Comparison of ENCODE assay signal across 12 cellular contexts in genomic region chr5:134000696-134001453, GRCh38. TPM values are rescaled to one million over a fixed set of nuclear protein-coding genes. Genes with fewer than 3 reads are reported as not detected.
A peak's percentile ranks its signal among the peaks of the same experiment; 100 is the strongest.
DNase-seq lines count a peak whose midpoint lies in the region; ATAC-seq and TF ChIP-seq lines count a peak whose summit lies in the region.
"Had no signal": no experiment of that assay in that cellular context is flagged by ENCODE, and none has a peak within 500 bp of the region (broad histone marks: within the 10 kb centered on the region; RNA-seq: fewer than 3 reads in every experiment).

No MANE protein-coding gene starts in this region.

- TF ChIP-seq POLR2A in heart left ventricle (IDR thresholded peaks at IDR 0.05) = no peak

- H3K9ac ChIP-seq in stomach smooth muscle (ENCODE audit: low read length in 2 of 2) = no peak overlapping the region
- H3K9ac ChIP-seq: KMS-11 had no signal

- H3K27ac ChIP-seq in heart left ventricle = peak overlapping the region in 11 of 12 donors; percentile 39 to 100 (median 66)
- peak overlapping the region; percentile 55; the same call in 1 of the 2 replicates for H3K27ac ChIP-seq in Panc1 (ENCODE audit: low read length)
- peak overlapping the region; percentile 26 for H3K27ac ChIP-seq in right cardiac atrium (ENCODE audit: low read length)
- peak overlapping the region; percentile 31 for H3K27ac ChIP-seq in stomach smooth muscle (ENCODE audit: low read length)
- H3K27ac ChIP-seq: KMS-11, neutrophil, upper lobe of right lung had no signal

- H3K9me3 ChIP-seq in heart left ventricle (no peaks in the 10 kb centered on the region), Panc1 (ENCODE audit: control insufficient read depth, insufficient read depth, low read depth, low read length) (no peaks in the 10 kb centered on the region), right cardiac atrium (ENCODE audit: control insufficient read depth, low read length) (no peaks in the 10 kb centered on the region), stomach smooth muscle (ENCODE audit: control insufficient read depth in 2 of 2, low read length in 2 of 2) (no peaks in the 10 kb centered on the region)
- H3K9me3 ChIP-seq: neutrophil, upper lobe of right lung had no signal

- intact Hi-C loops in heart left ventricle (cut with DNase I) (loop anchor here in 1 of 10 donors (5.0 kb wide), 1 partner anchor 34 kb away; the partner anchor contains the start of gene C5orf15), left cardiac atrium (cut with DNase I) (no loop called here), Panc1 (cut with micrococcal nuclease; ENCODE audit: unreplicated experiment) (no loop called here), right cardiac atrium (cut with DNase I) (no loop called here)

- no TSS peak for BruUV-seq in Panc1 (replicated peaks; lab: Mats Ljungman, UMichigan)

- H3K4me1 ChIP-seq in heart left ventricle = peaks cover 8 to 83% (median 67%) of the 10 kb centered on the region in 12 donors
- H3K4me1 ChIP-seq in Panc1 (ENCODE audit: control insufficient read depth, insufficient read depth, low read length) = peaks cover 72% of the 10 kb centered on the region
- peaks cover 36% of the 10 kb centered on the region for H3K4me1 ChIP-seq in right cardiac atrium (ENCODE audit: control insufficient read depth, insufficient read depth, low read length)
- peaks cover 55% of the 10 kb centered on the region for H3K4me1 ChIP-seq in stomach smooth muscle (ENCODE audit: control insufficient read depth, insufficient read depth, low read length)

- in situ Hi-C loops in Panc1 (cut with HindIII; ENCODE audit: low pct_unique_long_range_greater_than_20kb, low sequenced_read_pairs) = no loop called here

- H3K4me3 ChIP-seq in heart left ventricle = no peak overlapping the region
- no peak overlapping the region for H3K4me3 ChIP-seq in Panc1 (ENCODE audit: low read depth in 2 of 2, low read length in 2 of 2)
- no peak overlapping the region for H3K4me3 ChIP-seq in right cardiac atrium (ENCODE audit: low read length)
- H3K4me3 ChIP-seq in stomach smooth muscle (ENCODE audit: low read length in 2 of 2) = no peak overlapping the region
- H3K4me3 ChIP-seq: upper lobe of right lung had no signal

- ATAC-seq in heart left ventricle = no peak
- no peak for ATAC-seq in left cardiac atrium
- no peak for ATAC-seq in Panc1
- ATAC-seq in right cardiac atrium = no peak
- no peak for ATAC-seq in HG03378 (IDR thresholded peaks at IDR 0.05; ENCODE audit: unreplicated experiment)
- ATAC-seq: upper lobe of right lung had no signal

- no peak for TF ChIP-seq CTCF in heart left ventricle (IDR thresholded peaks at IDR 0.05)
- no peak for TF ChIP-seq CTCF in Panc1 (IDR thresholded peaks at IDR 0.05)

- H3K36me3 ChIP-seq in heart left ventricle (peaks cover 0 to 23% (median 8%) of the 10 kb centered on the region in 9 donors), Panc1 (ENCODE audit: control insufficient read depth, insufficient read depth, low read length) (peaks cover 6% of the 10 kb centered on the region; the same call in 1 of the 2 replicates), stomach smooth muscle (ENCODE audit: control insufficient read depth in 2 of 2, insufficient read depth in 2 of 2, low read length in 2 of 2) (peaks cover 0 to 6% of the 10 kb centered on the region in 2 donors)
- H3K36me3 ChIP-seq: neutrophil, upper lobe of right lung had no signal

- CTCF ChIA-PET in Panc1 (lab: Charles Lee) = interaction anchor here (1.0 kb wide), 1 partner anchor 26 kb away, joined by 3 read pairs; no protein-coding TSS in a partner anchor

- DNase-seq in heart left ventricle = no peak
- DNase-seq in left cardiac atrium = no peak
- DNase-seq in Panc1 (ENCODE audit: low read depth, low spot score) = no peak
- DNase-seq in right cardiac atrium = no peak
- no peak for DNase-seq in retina
- no peak for DNase-seq in islet precursor cell
- DNase-seq: activated CD4-positive, alpha-beta memory T cell treated with anti-CD3 and anti-CD28 coated beads for 36 hours; upper lobe of right lung had no signal

- WGBS in heart left ventricle, 4 donors = 63 to 78% (median 75%) methylated on average over 10 of the region's 10 CpGs
- 83% methylated on average over 10 of the region's 10 CpGs for WGBS in right cardiac atrium

- POLR2A ChIA-PET in Panc1 (lab: Charles Lee) = no interaction called here

- no peaks in the 10 kb centered on the region for H3K27me3 ChIP-seq in heart left ventricle
- no peaks in the 10 kb centered on the region for H3K27me3 ChIP-seq in Panc1 (ENCODE audit: control insufficient read depth, insufficient read depth, low read length)
- no peaks in the 10 kb centered on the region for H3K27me3 ChIP-seq in right cardiac atrium (ENCODE audit: control insufficient read depth, insufficient read depth)
- no peaks in the 10 kb centered on the region for H3K27me3 ChIP-seq in stomach smooth muscle (ENCODE audit: control insufficient read depth in 1 of 2, insufficient read depth in 2 of 2, low read length in 2 of 2)
- H3K27me3 ChIP-seq: upper lobe of right lung had no signal

RNA-seq across cellular contexts. Expression of gene VDAC1, which starts 3.9 kb away (rescaled TPM):
- total RNA-seq in heart left ventricle (100 to 1,000 TPM; 379 to 596 (median 548) TPM), left cardiac atrium (100 to 1,000 TPM; 275 to 362 TPM), Panc1 (2021; ENCODE audit: unreplicated experiment) (395 TPM), right cardiac atrium (100 to 1,000 TPM; 325 to 357 (median 335) TPM)
- polyA plus RNA-seq in heart left ventricle (100 to 1,000 TPM; 421 to 430 TPM), right cardiac atrium (393 TPM)
- polyA plus RNA-seq in Panc1 (2012; ENCODE audit: insufficient read length) = 502 TPM

RNA-seq across cellular contexts. Expression of gene C5orf15, which starts 32.5 kb away (rescaled TPM):
- total RNA-seq in heart left ventricle = 10 to 100 TPM; 30.9 to 68.6 (median 37.1) TPM
- 10 to 100 TPM; 15.8 to 35.8 TPM for polyA plus RNA-seq in heart left ventricle
- 10 to 100 TPM; 27.9 to 28.2 TPM for total RNA-seq in left cardiac atrium
- total RNA-seq in Panc1 (2021; ENCODE audit: unreplicated experiment) = 63.2 TPM
- 80.6 TPM for polyA plus RNA-seq in Panc1 (2012; ENCODE audit: insufficient read length)
- 10 to 100 TPM; 25.8 to 32.0 (median 28.7) TPM for total RNA-seq in right cardiac atrium
- polyA plus RNA-seq in right cardiac atrium = 29.6 TPM
